12 cellular contexts compared by ENCODE assay signal in genomic region chr16:85129846-85130706, GRCh38. TPM values are rescaled to one million over a fixed set of nuclear protein-coding genes. Genes with fewer than 3 reads are reported as not detected.
DNase-seq lines count a peak whose midpoint lies in the region; ATAC-seq and TF ChIP-seq lines count a peak whose summit lies in the region.
"Had no signal": no experiment of that assay in that cellular context is flagged by ENCODE, and none has a peak within 500 bp of the region (broad histone marks: within the 10 kb centered on the region; RNA-seq: fewer than 3 reads in every experiment).

No MANE protein-coding gene starts in this region.

- no peak overlapping the region for H4K8ac ChIP-seq in H9 (replicated peaks; ENCODE audit: insufficient read length, low read depth, low read length)

- H3K4me1 ChIP-seq in mesodermal cell (ENCODE audit: control insufficient read depth, insufficient read depth, low read length, poor library complexity, severe bottlenecking) (peaks cover 14% of the 10 kb centered on the region), suprapubic skin (peaks cover 48% of the 10 kb centered on the region), H9 (ENCODE audit: insufficient read depth, low read length) (peaks cover 3% of the 10 kb centered on the region; the same call in 1 of the 2 replicates)

- H3K4me2 ChIP-seq in H9 (ENCODE audit: insufficient read depth, insufficient read length, low read length), result no peak overlapping the region

- TF ChIP-seq POLR2A in suprapubic skin (IDR thresholded peaks at IDR 0.05), result no peak

- no peak overlapping the region for H2AFZ ChIP-seq in H9 (ENCODE audit: low read length)

- peak overlapping the region in 1 of 3 experiments; percentile 80; a peak in 1 of 7 replicates for H3K27ac Mint-ChIP-seq in H9
- H3K27ac Mint-ChIP-seq: activated CD4-positive, alpha-beta T cell treated with anti-CD3 and anti-CD28 coated beads for 36 hours had no signal

- H3K18ac ChIP-seq in H9 (ENCODE audit: insufficient read length, low read depth, low read length), result no peak overlapping the region

- no peak overlapping the region for H3K56ac ChIP-seq in H9 (ENCODE audit: insufficient read length, low read depth, low read length)

- H3K27me3 Mint-ChIP-seq in H9 (ENCODE audit: low read depth), result peaks cover 8% of the 10 kb centered on the region
- H3K27me3 Mint-ChIP-seq: activated CD4-positive, alpha-beta T cell treated with anti-CD3 and anti-CD28 coated beads for 36 hours had no signal

- no peak overlapping the region for H4K5ac ChIP-seq in H9 (ENCODE audit: insufficient read length, low read depth, low read length)

- no peaks in the 10 kb centered on the region for H3K79me1 ChIP-seq in H9 (ENCODE audit: insufficient read depth, low read depth, low read length, poor library complexity, severe bottlenecking)

- ATAC-seq in GM18873 (IDR thresholded peaks at IDR 0.05; ENCODE audit: low FRiP score, unreplicated experiment), result no peak
- ATAC-seq: activated CD4-positive, alpha-beta T cell treated with anti-CD3 and anti-CD28 coated beads for 36 hours had no signal

- H3K36me3 ChIP-seq in mesodermal cell (ENCODE audit: control insufficient read depth, insufficient read depth, low read length) (no peaks in the 10 kb centered on the region), suprapubic skin (no peaks in the 10 kb centered on the region)

- no peak overlapping the region for H2AK5ac ChIP-seq in H9 (ENCODE audit: insufficient read length, low read length)

- H2BK12ac ChIP-seq in H9 (ENCODE audit: insufficient read length, low read depth, low read length), result no peak overlapping the region

- H3K27me3 ChIP-seq in suprapubic skin, result no peaks in the 10 kb centered on the region
- no peaks in the 10 kb centered on the region for H3K27me3 ChIP-seq in H9 (ENCODE audit: insufficient read depth, low read length)

- H3K36me3 Mint-ChIP-seq in H9 (ENCODE audit: insufficient read depth in 1 of 3, low read depth in 3 of 3), result no peaks in the 10 kb centered on the region

- DNase-seq in LHCN-M2 (ENCODE audit: low read depth) (peak; percentile 71), coronary artery (ENCODE audit: low spot score) (no peak), suprapubic skin (ENCODE audit: low spot score in 2 of 2) (no peak), H9 (no peak), NCI-H1436 treated with DMSO at 0.1 percent for 48 hours (lab: John Stamatoyannopoulos, UW) (no peak)
- DNase-seq in activated CD8-positive, alpha-beta memory T cell treated with anti-CD3 and anti-CD28 coated beads, Interleukin-2, amount 50 U/mL, for 4 hours, result no peak
- DNase-seq: activated CD4-positive, alpha-beta T cell treated with anti-CD3 and anti-CD28 coated beads for 36 hours; foreskin melanocyte; occipital lobe; SHP77 had no signal

- 76 to 85% methylated on average over 8 of the region's 15 CpGs for WGBS in mesodermal cell (ENCODE audit: insufficient coverage in 2 of 2), 2 experiments
- WGBS in suprapubic skin, result 39% methylated on average over 15 of the region's 15 CpGs
- WGBS in H9 (ENCODE audit: extremely low coverage, insufficient read length, low lambda C conversion rate), result no CpG with 5 or more reads among the region's 15 CpGs

- no peak overlapping the region for H3K4ac ChIP-seq in H9 (ENCODE audit: low read depth, low read length)

- no peak overlapping the region for H3K23ac ChIP-seq in H9 (ENCODE audit: insufficient read length, low read depth, low read length)

- H2BK20ac ChIP-seq in H9 (ENCODE audit: low read depth, low read length, poor library complexity, severe bottlenecking), result no peak overlapping the region

- no peak overlapping the region for H4K91ac ChIP-seq in H9 (ENCODE audit: insufficient read length, low read depth, low read length)

- H3K9me3 Mint-ChIP-seq in H9, result peaks cover 0 to 3% of the 10 kb centered on the region in 2 experiments; a peak in 1 of 5 replicates

- H3K4me1 Mint-ChIP-seq in H9, result peaks cover 24 to 31% of the 10 kb centered on the region in 2 experiments

- H2BK120ac ChIP-seq in H9 (ENCODE audit: low read depth, low read length, poor library complexity, severe bottlenecking), result no peak overlapping the region

- no peak overlapping the region for H2BK5ac ChIP-seq in H9 (ENCODE audit: insufficient read length, low read length)

- no peak overlapping the region for H3K14ac ChIP-seq in H9 (ENCODE audit: insufficient read depth, low read length)

- no peaks in the 10 kb centered on the region for H3K79me2 ChIP-seq in H9 (ENCODE audit: insufficient read depth, low read length)

- TF ChIP-seq CTCF in coronary artery (IDR thresholded peaks at IDR 0.05) (no peak), suprapubic skin (IDR thresholded peaks at IDR 0.05) (no peak), H9 (conservative IDR thresholded peaks at IDR 0.05) (no peak)

- no peaks in the 10 kb centered on the region for H3K23me2 ChIP-seq in H9 (ENCODE audit: insufficient read length, low read depth, low read length, poor library complexity, severe bottlenecking)

- H2BK15ac ChIP-seq in H9 (ENCODE audit: low read depth, low read length), result no peak overlapping the region

- H4K20me1 ChIP-seq in H9 (ENCODE audit: control insufficient read depth, insufficient read depth, insufficient read length), result no peaks in the 10 kb centered on the region

- H3K9ac ChIP-seq in H9 (ENCODE audit: extremely low read depth, insufficient read length, low read length), result no peak overlapping the region

- no peak overlapping the region for H3K4me3 Mint-ChIP-seq in H9
- H3K4me3 Mint-ChIP-seq: activated CD4-positive, alpha-beta T cell treated with anti-CD3 and anti-CD28 coated beads for 36 hours had no signal

- H3T11ph ChIP-seq in H9 (ENCODE audit: low read length), result no peak overlapping the region

- H3K9me3 ChIP-seq in mesodermal cell (ENCODE audit: control insufficient read depth, low read length) (no peaks in the 10 kb centered on the region), suprapubic skin (no peaks in the 10 kb centered on the region), H9 (ENCODE audit: control insufficient read depth, low read depth, low read length) (no peaks in the 10 kb centered on the region)

- H3K4me3 ChIP-seq in coronary artery (no peak overlapping the region), mesodermal cell (ENCODE audit: extremely low read depth, insufficient read depth, low read length, poor library complexity, severe bottlenecking) (no peak overlapping the region), suprapubic skin (no peak overlapping the region)

- peak overlapping the region; percentile 43 to 85 for H3K27ac ChIP-seq in coronary artery
- H3K27ac ChIP-seq in mesodermal cell (ENCODE audit: low read depth, low read length, severe bottlenecking), result peak overlapping the region; percentile 45
- peak overlapping the region; percentile 74 for H3K27ac ChIP-seq in suprapubic skin
- no peak overlapping the region for H3K27ac ChIP-seq in H9 (ENCODE audit: insufficient read length, low read depth, low read length)

- TF ChIP-seq EP300 in suprapubic skin (IDR thresholded peaks at IDR 0.05), result no peak

RNA-seq across cellular contexts. Expression of gene CIBAR2, which starts 17.8 kb away (rescaled TPM):
- total RNA-seq in LHCN-M2 (2014; rRNA removed), result not detected in 2 replicates
- polyA plus RNA-seq in LHCN-M2 (2012), result not detected
- not detected for polyA plus RNA-seq in mesodermal cell (2013, experiment 1 of 2)
- polyA plus RNA-seq in mesodermal cell (2013, experiment 2 of 2), result not detected
- total RNA-seq in suprapubic skin, result not detected
- not detected in 2 replicates for total RNA-seq in H9 (2021)
- total RNA-seq: activated CD4-positive, alpha-beta T cell treated with anti-CD3 and anti-CD28 coated beads for 36 hours; occipital lobe had no signal
